In the genomic region with DNA sequence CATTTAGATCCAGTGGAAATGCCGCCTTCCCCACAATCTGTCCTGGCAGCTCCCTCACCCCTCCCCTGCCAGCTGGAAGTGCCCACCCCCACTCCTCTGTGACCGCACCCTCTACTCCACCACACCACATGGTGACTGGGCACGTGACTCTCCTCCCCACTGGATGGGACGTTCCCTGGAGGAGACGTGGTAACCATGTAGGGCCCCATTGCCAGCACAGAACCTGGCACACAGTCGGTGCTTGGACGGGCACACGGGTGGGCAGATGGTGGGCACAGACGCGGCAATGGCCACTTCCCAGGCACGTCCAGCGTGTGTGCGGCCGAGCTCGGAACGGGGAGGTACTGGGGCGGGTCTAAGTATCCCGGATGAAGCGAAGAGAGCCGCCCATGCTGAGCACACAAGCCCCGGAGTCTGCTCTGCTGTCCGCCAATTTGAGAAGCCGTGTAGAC, we compare ENCODE assay signal across 15 cellular contexts.
DNase-seq lines count a peak whose midpoint lies in the region; TF ChIP-seq lines count a peak whose summit lies in the region.
"Had no signal": no experiment of that assay in that cellular context is flagged by ENCODE, and none has a peak within 500 bp of the region (broad histone marks: within the 10 kb centered on the region; RNA-seq: fewer than 3 reads in every experiment).

No MANE protein-coding gene starts in this region.

- peaks cover 5% of the 10 kb centered on the region for H3K36me3 Mint-ChIP-seq in activated naive CD4-positive, alpha-beta T cell treated with anti-CD3 and anti-CD28 coated beads, Interleukin-2, amount 50 U/mL, for 24 hours
- H3K36me3 Mint-ChIP-seq in chondrocyte (ENCODE audit: low read depth), result peaks cover 3% of the 10 kb centered on the region
- peaks cover 14% of the 10 kb centered on the region for H3K36me3 Mint-ChIP-seq in stimulated activated naive CD8-positive, alpha-beta T cell treated with anti-CD3 and anti-CD28 coated beads, Interleukin-15, Interleukin-2, amounts not matched to agents 100 ng/mL and 50 ng/mL, for 24 hours (ENCODE audit: low read depth)

- no peak overlapping the region for H3K9ac ChIP-seq in SK-N-MC (ENCODE audit: insufficient read length)
- H3K9ac ChIP-seq: parathyroid adenoma had no signal

- H3K9me3 Mint-ChIP-seq in activated naive CD4-positive, alpha-beta T cell treated with anti-CD3 and anti-CD28 coated beads, Interleukin-2, amount 50 U/mL, for 24 hours, result no peaks in the 10 kb centered on the region
- H3K9me3 Mint-ChIP-seq in chondrocyte (ENCODE audit: low read depth), result no peaks in the 10 kb centered on the region
- H3K9me3 Mint-ChIP-seq in stimulated activated naive CD8-positive, alpha-beta T cell treated with anti-CD3 and anti-CD28 coated beads, Interleukin-15, Interleukin-2, amounts not matched to agents 100 ng/mL and 50 ng/mL, for 24 hours, result no peaks in the 10 kb centered on the region

- no peak for DNase-seq in activated naive CD4-positive, alpha-beta T cell treated with anti-CD3 and anti-CD28 coated beads, Interleukin-2, amount 50 U/mL, for 16 hours
- DNase-seq in SK-N-MC (ENCODE audit: low read depth, low spot score), result no peak
- DNase-seq in chondrocyte (ENCODE audit: low spot score), result peak; percentile 90
- no peak for DNase-seq in activated gamma-delta T cell treated with Interleukin-2 at 50 U/mL for 16 hours
- DNase-seq in NCI-H1092 treated with DMSO at 0.1 percent for 48 hours (lab: John Stamatoyannopoulos, UW), result no peak
- no peak for DNase-seq in H7
- DNase-seq: foreskin keratinocyte, GDM1, MG63, NCI-H446 treated with DMSO at 0.1 percent for 48 hours, SHP77 had no signal

- H3K27ac ChIP-seq in SK-N-MC, result 0 out of 2 replicates have a peak overlapping the region, but pooled peaks have one; percentile 6
- H3K27ac ChIP-seq: foreskin keratinocyte, left lung, parathyroid adenoma had no signal

- peaks cover 41% of the 10 kb centered on the region for H3K4me1 Mint-ChIP-seq in activated naive CD4-positive, alpha-beta T cell treated with anti-CD3 and anti-CD28 coated beads, Interleukin-2, amount 50 U/mL, for 24 hours
- H3K4me1 Mint-ChIP-seq in chondrocyte (ENCODE audit: low read depth), result no peaks in the 10 kb centered on the region
- peaks cover 16% of the 10 kb centered on the region for H3K4me1 Mint-ChIP-seq in stimulated activated naive CD8-positive, alpha-beta T cell treated with anti-CD3 and anti-CD28 coated beads, Interleukin-15, Interleukin-2, amounts not matched to agents 100 ng/mL and 50 ng/mL, for 24 hours (ENCODE audit: low read depth)

- H3K9me3 ChIP-seq in SK-N-MC (ENCODE audit: low read depth, low read length), result no peaks in the 10 kb centered on the region
- H3K9me3 ChIP-seq: left lung, MG63 had no signal

- no peaks in the 10 kb centered on the region for H3K27me3 ChIP-seq in H7 (ENCODE audit: control insufficient read depth, insufficient read depth, low read length)
- H3K27me3 ChIP-seq: foreskin keratinocyte, left lung, MG63 had no signal

- H3K4me3 Mint-ChIP-seq in activated naive CD4-positive, alpha-beta T cell treated with anti-CD3 and anti-CD28 coated beads, Interleukin-2, amount 50 U/mL, for 24 hours, result peak overlapping the region; percentile 39
- no peak overlapping the region for H3K4me3 Mint-ChIP-seq in chondrocyte (ENCODE audit: unreplicated experiment)
- H3K4me3 Mint-ChIP-seq in stimulated activated naive CD8-positive, alpha-beta T cell treated with anti-CD3 and anti-CD28 coated beads, Interleukin-15, Interleukin-2, amounts not matched to agents 100 ng/mL and 50 ng/mL, for 24 hours, result no peak overlapping the region

- H3K36me3 ChIP-seq in SK-N-MC (ENCODE audit: insufficient read depth, low read length) (no peaks in the 10 kb centered on the region), H7 (replicated peaks; ENCODE audit: control insufficient read depth, insufficient read depth, low read length) (no peaks in the 10 kb centered on the region)
- H3K36me3 ChIP-seq: left lung, MG63 had no signal

- H3K27ac Mint-ChIP-seq in activated naive CD4-positive, alpha-beta T cell treated with anti-CD3 and anti-CD28 coated beads, Interleukin-2, amount 50 U/mL, for 24 hours, result peak overlapping the region; percentile 94
- no peak overlapping the region for H3K27ac Mint-ChIP-seq in chondrocyte (ENCODE audit: unreplicated experiment)
- peak overlapping the region; percentile 36 for H3K27ac Mint-ChIP-seq in stimulated activated naive CD8-positive, alpha-beta T cell treated with anti-CD3 and anti-CD28 coated beads, Interleukin-15, Interleukin-2, amounts not matched to agents 100 ng/mL and 50 ng/mL, for 24 hours

- H3K4me3 ChIP-seq in SK-N-MC (no peak overlapping the region), H7 (ENCODE audit: insufficient read depth, low read depth, low read length) (no peak overlapping the region)
- H3K4me3 ChIP-seq: left lung, MG63 had no signal

- H3K27me3 Mint-ChIP-seq in activated naive CD4-positive, alpha-beta T cell treated with anti-CD3 and anti-CD28 coated beads, Interleukin-2, amount 50 U/mL, for 24 hours, result no peaks in the 10 kb centered on the region
- no peaks in the 10 kb centered on the region for H3K27me3 Mint-ChIP-seq in chondrocyte (ENCODE audit: low read depth)
- no peaks in the 10 kb centered on the region for H3K27me3 Mint-ChIP-seq in stimulated activated naive CD8-positive, alpha-beta T cell treated with anti-CD3 and anti-CD28 coated beads, Interleukin-15, Interleukin-2, amounts not matched to agents 100 ng/mL and 50 ng/mL, for 24 hours

- no peak for TF ChIP-seq CTCF in chondrocyte (IDR thresholded peaks at IDR 0.05)
